1 cellular context compared by ENCODE assay signal in genomic region chr14:51239813-51240803, GRCh38.
TF ChIP-seq lines count a peak whose summit lies in the region.

Gene TMX1, plus strand, starts transcription at chr14:51240247. Its CDS starts 46 bp downstream, at chr14:51240293.

TF ChIP-seq in K562, 482 proteins besides CTCF, POLR2A, EP300 and RAD21 (continued from another document):
- 0 out of 2 replicates have a peak, but pooled peaks have one; percentile 15 for TF ChIP-seq AFF4 (CRISPR knock-in tag; IDR thresholded peaks at IDR 0.05)
- TF ChIP-seq ETV5 (CRISPR knock-in tag; IDR thresholded peaks at IDR 0.05; ENCODE audit: low read depth), result peak; percentile 44; the same call in 1 of the 2 replicates
- 0 out of 2 replicates have a peak, but pooled peaks have one; percentile 48 for TF ChIP-seq CTBP1 (IDR thresholded peaks at IDR 0.05; ENCODE audit: borderline replicate concordance)
- 0 out of 4 replicates have a peak, but pooled peaks of 1 of the 2 experiments have one; percentile 50 for TF ChIP-seq SRF (CRISPR knock-in tag; IDR thresholded peaks at IDR 0.05)
- TF ChIP-seq FOXP1 (CRISPR knock-in tag; IDR thresholded peaks at IDR 0.05), result peak; percentile 48; the same call in 1 of the 2 replicates
- peak; percentile 32; the same call in 1 of the 2 replicates for TF ChIP-seq SP1 (CRISPR knock-in tag; IDR thresholded peaks at IDR 0.05)
- peak; percentile 97 for TF ChIP-seq PHF8 (IDR thresholded peaks at IDR 0.05; ENCODE audit: borderline replicate concordance, low read length)
- peak; percentile 81 for TF ChIP-seq MYC (IDR thresholded peaks at IDR 0.05; ENCODE audit: low read depth, low read length)
- TF ChIP-seq MYC (CRISPR knock-in tag; IDR thresholded peaks at IDR 0.05; ENCODE audit: borderline replicate concordance, low read depth), result peak; percentile 52; the same call in 1 of the 2 replicates
- no peak for TF ChIP-seq FOXA1 (IDR thresholded peaks at IDR 0.05; ENCODE audit: borderline replicate concordance)
- TF ChIP-seq XRCC5 (IDR thresholded peaks at IDR 0.05; ENCODE audit: low read depth, low read length), result no peak
- TF ChIP-seq RBBP5 (IDR thresholded peaks at IDR 0.05; ENCODE audit: borderline replicate concordance, insufficient read depth, low read length, poor library complexity, severe bottlenecking), result peak; percentile 97
- peak; percentile 18; the same call in 1 of the 2 replicates for TF ChIP-seq SMARCC2 (IDR thresholded peaks at IDR 0.05; ENCODE audit: low read depth)
- peak; percentile 86 for TF ChIP-seq CHD1 (IDR thresholded peaks at IDR 0.05; ENCODE audit: low read length)
- no peak for TF ChIP-seq ELK1 (CRISPR knock-in tag; IDR thresholded peaks at IDR 0.05)
- TF ChIP-seq PKNOX1 (IDR thresholded peaks at IDR 0.05), result peak; percentile 56
- TF ChIP-seq GABPB2 (CRISPR knock-in tag; conservative IDR thresholded peaks at IDR 0.05), result no peak
- TF ChIP-seq EGR1 (conservative IDR thresholded peaks at IDR 0.05), result 0 out of 2 replicates have a peak, but pooled peaks have one; percentile 18
- TF ChIP-seq HCFC1 (IDR thresholded peaks at IDR 0.05; ENCODE audit: low read depth, low read length), result peak; percentile 33; the same call in 1 of the 2 replicates
- TF ChIP-seq PHB (CRISPR knock-in tag; IDR thresholded peaks at IDR 0.05), result no peak
- peak; percentile 70 for TF ChIP-seq TAF1 (IDR thresholded peaks at IDR 0.05; ENCODE audit: control insufficient read depth, extremely low read depth, insufficient read depth, low read length, severe bottlenecking)
- TF ChIP-seq ZBTB7A (IDR thresholded peaks at IDR 0.05; ENCODE audit: borderline replicate concordance, control insufficient read depth, low read depth, low read length), result peak; percentile 29; the same call in 1 of the 2 replicates
- peak; percentile 43 for TF ChIP-seq HNRNPLL (IDR thresholded peaks at IDR 0.05; ENCODE audit: low read depth, low read length, poor library complexity, severe bottlenecking)
- peak; percentile 38; the same call in 1 of the 2 replicates for TF ChIP-seq CEBPG (CRISPR knock-in tag; IDR thresholded peaks at IDR 0.05)
- TF ChIP-seq CEBPG (tag; conservative IDR thresholded peaks at IDR 0.05 in 1 of 2, IDR thresholded peaks at IDR 0.05 in 1 of 2), result peak in 1 of 2 experiments; percentile 42; a peak in 3 of 4 replicates
- TF ChIP-seq YY1 (IDR thresholded peaks at IDR 0.05; ENCODE audit: borderline replicate concordance in 1 of 3, control insufficient read depth in 1 of 3, extremely low read depth in 1 of 3, insufficient read depth in 3 of 3, insufficient read length in 1 of 3, insufficient replicate concordance in 2 of 3, low read depth in 1 of 3, low read length in 2 of 3), result peak; percentile 57 to 92 (median 86)
- no peak; the same call in 1 of the 2 replicates for TF ChIP-seq TCF3 (CRISPR knock-in tag; IDR thresholded peaks at IDR 0.05)
- TF ChIP-seq POLR2G (IDR thresholded peaks at IDR 0.05; ENCODE audit: low read depth, low read length), result peak; percentile 96
- no peak; the same call in 1 of the 2 replicates for TF ChIP-seq CXXC5 (CRISPR knock-in tag; IDR thresholded peaks at IDR 0.05)
- TF ChIP-seq BHLHE40 (IDR thresholded peaks at IDR 0.05; ENCODE audit: low read length), result peak; percentile 48
- TF ChIP-seq MBD2 (IDR thresholded peaks at IDR 0.05; ENCODE audit: borderline replicate concordance, low read depth), result peak; percentile 48; the same call in 1 of the 2 replicates
- TF ChIP-seq ZBTB2 (IDR thresholded peaks at IDR 0.05), result peak; percentile 94
- peak; percentile 86 for TF ChIP-seq THAP12 (CRISPR knock-in tag; IDR thresholded peaks at IDR 0.05)
- TF ChIP-seq SAP30 (IDR thresholded peaks at IDR 0.05; ENCODE audit: borderline replicate concordance, insufficient read depth, low read depth, low read length, poor library complexity, severe bottlenecking), result peak; percentile 53
- peak; percentile 41 for TF ChIP-seq PHF20 (IDR thresholded peaks at IDR 0.05; ENCODE audit: partially characterized antibody)
- peak; percentile 69; the same call in 1 of the 2 replicates for TF ChIP-seq NKRF (IDR thresholded peaks at IDR 0.05; ENCODE audit: borderline replicate concordance)
- TF ChIP-seq HDAC1 (IDR thresholded peaks at IDR 0.05), result peak in 1 of 2 experiments; percentile 67; a peak in 1 of 4 replicates
- 0 out of 2 replicates have a peak, but pooled peaks have one; percentile 37 for TF ChIP-seq L3MBTL2 (IDR thresholded peaks at IDR 0.05)
